Comparison of ENCODE assay signal across 2 cellular contexts in the genomic region with DNA sequence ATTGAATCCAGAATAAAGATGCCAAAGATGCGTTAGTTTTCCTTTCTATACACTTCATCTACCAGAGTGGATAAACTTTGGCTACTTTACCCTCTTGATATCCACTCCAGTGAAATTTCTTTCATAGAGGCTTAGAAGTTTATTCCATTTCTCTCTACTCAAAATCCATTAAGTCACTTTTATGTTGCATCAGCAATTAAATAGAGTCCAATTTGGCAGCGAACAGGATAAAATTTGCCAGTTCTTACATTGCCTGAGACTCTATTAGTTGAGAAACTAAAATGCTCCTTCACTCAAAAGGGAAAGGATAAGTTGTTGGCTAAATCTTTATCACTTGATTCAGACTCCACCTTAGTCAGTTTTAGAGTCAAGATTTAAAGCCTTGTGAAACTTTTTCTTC.
TF ChIP-seq lines count a peak whose summit lies in the region.

No MANE protein-coding gene starts in this region.

TF ChIP-seq in HepG2, 621 proteins besides CTCF, POLR2A, EP300 and RAD21:
- TF ChIP-seq HOXA3 (CRISPR knock-in tag; IDR thresholded peaks at IDR 0.05) (no peak), MAFK (conservative IDR thresholded peaks at IDR 0.05 in 1 of 2, IDR thresholded peaks at IDR 0.05 in 1 of 2; ENCODE audit: low read length in 2 of 2) (peak; percentile 71 to 78; a peak in 3 of 4 replicates), MAFF (IDR thresholded peaks at IDR 0.05; ENCODE audit: low read depth, low read length) (peak; percentile 63)
- TF ChIP-seq, protein P1, sequence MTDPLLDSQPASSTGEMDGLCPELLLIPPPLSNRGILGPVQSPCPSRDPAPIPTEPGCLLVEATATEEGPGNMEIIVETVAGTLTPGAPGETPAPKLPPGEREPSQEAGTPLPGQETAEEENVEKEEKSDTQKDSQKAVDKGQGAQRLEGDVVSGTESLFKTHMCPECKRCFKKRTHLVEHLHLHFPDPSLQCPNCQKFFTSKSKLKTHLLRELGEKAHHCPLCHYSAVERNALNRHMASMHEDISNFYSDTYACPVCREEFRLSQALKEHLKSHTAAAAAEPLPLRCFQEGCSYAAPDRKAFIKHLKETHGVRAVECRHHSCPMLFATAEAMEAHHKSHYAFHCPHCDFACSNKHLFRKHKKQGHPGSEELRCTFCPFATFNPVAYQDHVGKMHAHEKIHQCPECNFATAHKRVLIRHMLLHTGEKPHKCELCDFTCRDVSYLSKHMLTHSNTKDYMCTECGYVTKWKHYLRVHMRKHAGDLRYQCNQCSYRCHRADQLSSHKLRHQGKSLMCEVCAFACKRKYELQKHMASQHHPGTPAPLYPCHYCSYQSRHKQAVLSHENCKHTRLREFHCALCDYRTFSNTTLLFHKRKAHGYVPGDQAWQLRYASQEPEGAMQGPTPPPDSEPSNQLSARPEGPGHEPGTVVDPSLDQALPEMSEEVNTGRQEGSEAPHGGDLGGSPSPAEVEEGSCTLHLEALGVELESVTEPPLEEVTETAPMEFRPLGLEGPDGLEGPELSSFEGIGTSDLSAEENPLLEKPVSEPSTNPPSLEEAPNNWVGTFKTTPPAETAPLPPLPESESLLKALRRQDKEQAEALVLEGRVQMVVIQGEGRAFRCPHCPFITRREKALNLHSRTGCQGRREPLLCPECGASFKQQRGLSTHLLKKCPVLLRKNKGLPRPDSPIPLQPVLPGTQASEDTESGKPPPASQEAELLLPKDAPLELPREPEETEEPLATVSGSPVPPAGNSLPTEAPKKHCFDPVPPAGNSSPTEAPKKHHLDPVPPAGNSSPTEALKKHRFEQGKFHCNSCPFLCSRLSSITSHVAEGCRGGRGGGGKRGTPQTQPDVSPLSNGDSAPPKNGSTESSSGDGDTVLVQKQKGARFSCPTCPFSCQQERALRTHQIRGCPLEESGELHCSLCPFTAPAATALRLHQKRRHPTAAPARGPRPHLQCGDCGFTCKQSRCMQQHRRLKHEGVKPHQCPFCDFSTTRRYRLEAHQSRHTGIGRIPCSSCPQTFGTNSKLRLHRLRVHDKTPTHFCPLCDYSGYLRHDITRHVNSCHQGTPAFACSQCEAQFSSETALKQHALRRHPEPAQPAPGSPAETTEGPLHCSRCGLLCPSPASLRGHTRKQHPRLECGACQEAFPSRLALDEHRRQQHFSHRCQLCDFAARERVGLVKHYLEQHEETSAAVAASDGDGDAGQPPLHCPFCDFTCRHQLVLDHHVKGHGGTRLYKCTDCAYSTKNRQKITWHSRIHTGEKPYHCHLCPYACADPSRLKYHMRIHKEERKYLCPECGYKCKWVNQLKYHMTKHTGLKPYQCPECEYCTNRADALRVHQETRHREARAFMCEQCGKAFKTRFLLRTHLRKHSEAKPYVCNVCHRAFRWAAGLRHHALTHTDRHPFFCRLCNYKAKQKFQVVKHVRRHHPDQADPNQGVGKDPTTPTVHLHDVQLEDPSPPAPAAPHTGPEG (CRISPR knock-in tag; IDR thresholded peaks at IDR 0.05): no peak

TF ChIP-seq in K562, 482 proteins besides CTCF, POLR2A, EP300 and RAD21 (continues in another document):
- TF ChIP-seq ARID4B (CRISPR knock-in tag; IDR thresholded peaks at IDR 0.05) (no peak), PML (IDR thresholded peaks at IDR 0.05; ENCODE audit: low read length) (no peak), POU5F1 (IDR thresholded peaks at IDR 0.05; ENCODE audit: borderline replicate concordance, low read depth, low read length, partially characterized antibody) (no peak), HDAC6 (IDR thresholded peaks at IDR 0.05; ENCODE audit: low read depth, low read length) (no peak), ZNF140 (CRISPR knock-in tag; IDR thresholded peaks at IDR 0.05) (no peak), C11orf30 (IDR thresholded peaks at IDR 0.05; ENCODE audit: low read depth) (peak; percentile 76), MAFF (IDR thresholded peaks at IDR 0.05; ENCODE audit: low read length) (peak; percentile 72), ZNF316 (IDR thresholded peaks at IDR 0.05) (peak; percentile 87), STAT5B (CRISPR knock-in tag; IDR thresholded peaks at IDR 0.05) (no peak), ZFP36 (IDR thresholded peaks at IDR 0.05; ENCODE audit: low read depth, low read length, partially characterized antibody) (no peak), MAFK (IDR thresholded peaks at IDR 0.05; ENCODE audit: low read length) (peak; percentile 26; the same call in 1 of the 2 replicates), ID3 (CRISPR knock-in tag; IDR thresholded peaks at IDR 0.05) (no peak), ID3 (tag; IDR thresholded peaks at IDR 0.05) (no peak), ZNF224 (CRISPR knock-in tag; IDR thresholded peaks at IDR 0.05) (no peak), ILF3 (IDR thresholded peaks at IDR 0.05; ENCODE audit: borderline replicate concordance) (no peak), LCOR (CRISPR knock-in tag; IDR thresholded peaks at IDR 0.05) (no peak), NEUROD1 (IDR thresholded peaks at IDR 0.05; ENCODE audit: borderline replicate concordance, low read depth, low read length, partially characterized antibody) (no peak), NELFE (IDR thresholded peaks at IDR 0.05; ENCODE audit: insufficient read depth, insufficient read length) (no peak), XRCC4 (IDR thresholded peaks at IDR 0.05; ENCODE audit: extremely low read depth, insufficient read depth, insufficient read length) (no peak), USF1 (CRISPR knock-in tag; IDR thresholded peaks at IDR 0.05) (no peak), SFPQ (IDR thresholded peaks at IDR 0.05; ENCODE audit: low read depth, low read length) (no peak), MED1 (CRISPR knock-in tag; IDR thresholded peaks at IDR 0.05; ENCODE audit: borderline replicate concordance) (no peak), FUS (optimal IDR thresholded peaks at IDR 0.05; ENCODE audit: low read depth, low read length) (no peak), ZNF583 (CRISPR knock-in tag; IDR thresholded peaks at IDR 0.05) (no peak), ADNP (tag; IDR thresholded peaks at IDR 0.05) (no peak), GATA2 (CRISPR knock-in tag; IDR thresholded peaks at IDR 0.05) (no peak), HES1 (IDR thresholded peaks at IDR 0.05; ENCODE audit: low read depth) (no peak), ZBTB1 (CRISPR knock-in tag; IDR thresholded peaks at IDR 0.05; ENCODE audit: borderline replicate concordance, low read depth) (no peak), ZNF668 (CRISPR knock-in tag; IDR thresholded peaks at IDR 0.05) (no peak), ZBTB40 (IDR thresholded peaks at IDR 0.05) (no peak), ZBTB40 (CRISPR knock-in tag; IDR thresholded peaks at IDR 0.05) (no peak)
